In genomic region chr9:74719306-74719705, GRCh38 we compare ENCODE assay signal across 39 cellular contexts.
"Had no signal": no experiment of that assay in that cellular context is flagged by ENCODE, and none has a peak within 500 bp of the region (broad histone marks: within the 10 kb centered on the region; RNA-seq: fewer than 3 reads in every experiment).

No MANE protein-coding gene starts in this region.

- H3K27me3 ChIP-seq: adrenal gland, body of pancreas, brain microvascular endothelial cell, breast epithelium, cardiac muscle cell had no signal

- H3K4me1 ChIP-seq: adrenal gland, body of pancreas, breast epithelium had no signal

- H3K36me3 ChIP-seq: adrenal gland, brain microvascular endothelial cell, breast epithelium, cardiac muscle cell had no signal

- H3K4me1 Mint-ChIP-seq: activated naive CD4-positive, alpha-beta T cell treated with anti-CD3 and anti-CD28 coated beads, Interleukin-2, amount 10 ng/mL, durations not matched to agents 7 days and 5 days; activated naive CD4-positive, alpha-beta T cell treated with anti-CD3 and anti-CD28 coated beads, Interleukin-2, amount 50 U/mL, for 24 hours; activated naive CD8-positive, alpha-beta T cell treated with anti-CD3 and anti-CD28 coated beads for 36 hours; activated naive CD8-positive, alpha-beta T cell treated with anti-CD3 and anti-CD28 coated beads, Interleukin-2, amount 10 ng/mL, durations not matched to agents 7 days and 5 days; activated naive CD8-positive, alpha-beta T cell treated with anti-CD3 and anti-CD28 coated beads, Interleukin-2, amount 50 U/mL, for 24 hours; activated T-helper 17 cell treated with anti-CD3 and anti-CD28 coated beads, Interleukin-2, amount 50 U/mL, for 72 hours; brain; central memory CD8-positive, alpha-beta T cell had no signal

- H3K9me3 ChIP-seq: adrenal gland, body of pancreas, breast epithelium had no signal

- ATAC-seq: activated naive CD4-positive, alpha-beta T cell treated with anti-CD3 and anti-CD28 coated beads, Interleukin-2, amount 50 U/mL, for 72 hours; activated naive CD8-positive, alpha-beta T cell treated with anti-CD3 and anti-CD28 coated beads, Interleukin-2, amount 50 U/mL, for 24 hours; activated T-cell treated with anti-CD3 and anti-CD28 coated beads, Interleukin-2, amount 50 U/mL, for 4 hours; activated T-cell treated with anti-CD3 and anti-CD28 coated beads, Interleukin-2, amount 50 U/mL, for 72 hours; activated T-helper 17 cell treated with anti-CD3 and anti-CD28 coated beads, Interleukin-2, amount 50 U/mL, for 72 hours; body of pancreas had no signal

- DNase-seq: activated effector memory CD4-positive, alpha-beta T cell treated with anti-CD3 and anti-CD28 coated beads, Interleukin-2, amount 50 U/mL, for 16 hours; activated effector memory CD4-positive, alpha-beta T cell treated with Interleukin-2 at 50 U/mL for 16 hours; activated gamma-delta T cell; activated gamma-delta T cell treated with Interleukin-2 at 50 U/mL for 16 hours; activated naive CD4-positive, alpha-beta T cell; activated naive CD4-positive, alpha-beta T cell treated with anti-CD3 and anti-CD28 coated beads for 36 hours; activated naive CD4-positive, alpha-beta T cell treated with anti-CD3 and anti-CD28 coated beads, Interleukin-2, amount 10 ng/mL, durations not matched to agents 7 days and 5 days; activated naive CD4-positive, alpha-beta T cell treated with anti-CD3 and anti-CD28 coated beads, Interleukin-2, amount 50 U/mL, for 16 hours; activated naive CD4-positive, alpha-beta T cell treated with Interleukin-2 at 50 U/mL for 16 hours; activated naive CD8-positive, alpha-beta T cell treated with anti-CD3 and anti-CD28 coated beads for 36 hours; activated naive CD8-positive, alpha-beta T cell treated with anti-CD3 and anti-CD28 coated beads, Interleukin-2, amount 10 ng/mL, durations not matched to agents 7 days and 5 days; activated naive CD8-positive, alpha-beta T cell treated with anti-CD3 and anti-CD28 coated beads, Interleukin-2, amount 50 U/mL, for 24 hours; activated T-cell treated with anti-CD3 and anti-CD28 coated beads, Interleukin-2, amount 50 U/mL, for 24 hours; activated T-cell treated with anti-CD3 and anti-CD28 coated beads, Interleukin-2, amount 50 U/mL, for 4 hours; activated T-cell treated with anti-CD3 and anti-CD28 coated beads, Interleukin-2, amount 50 U/mL, for 48 hours; activated T-cell treated with anti-CD3 and anti-CD28 coated beads, Interleukin-2, amount 50 U/mL, for 72 hours; adrenal gland; amniotic stem cell; amygdala; anterior cingulate cortex; aorta; body of pancreas; brain microvascular endothelial cell; caudate nucleus; central memory CD4-positive, alpha-beta T cell; cerebellar nuclear complex had no signal

- H3K36me3 Mint-ChIP-seq: activated naive CD4-positive, alpha-beta T cell treated with anti-CD3 and anti-CD28 coated beads, Interleukin-2, amount 10 ng/mL, durations not matched to agents 7 days and 5 days; activated naive CD4-positive, alpha-beta T cell treated with anti-CD3 and anti-CD28 coated beads, Interleukin-2, amount 50 U/mL, for 24 hours; activated naive CD4-positive, alpha-beta T cell treated with anti-CD3 and anti-CD28 coated beads, Interleukin-2, amount 50 U/mL, for 72 hours; activated naive CD8-positive, alpha-beta T cell; activated naive CD8-positive, alpha-beta T cell treated with anti-CD3 and anti-CD28 coated beads for 36 hours; activated naive CD8-positive, alpha-beta T cell treated with anti-CD3 and anti-CD28 coated beads, Interleukin-2, amount 10 ng/mL, durations not matched to agents 7 days and 5 days; brain had no signal

- H3K27ac Mint-ChIP-seq: activated naive CD4-positive, alpha-beta T cell treated with anti-CD3 and anti-CD28 coated beads for 36 hours; activated naive CD4-positive, alpha-beta T cell treated with anti-CD3 and anti-CD28 coated beads, Interleukin-2, amount 10 ng/mL, durations not matched to agents 7 days and 5 days; activated naive CD4-positive, alpha-beta T cell treated with anti-CD3 and anti-CD28 coated beads, Interleukin-2, amount 50 U/mL, for 24 hours; activated naive CD4-positive, alpha-beta T cell treated with anti-CD3 and anti-CD28 coated beads, Interleukin-2, amount 50 U/mL, for 72 hours; activated naive CD8-positive, alpha-beta T cell; activated naive CD8-positive, alpha-beta T cell treated with anti-CD3 and anti-CD28 coated beads for 36 hours; activated naive CD8-positive, alpha-beta T cell treated with anti-CD3 and anti-CD28 coated beads, Interleukin-2, amount 10 ng/mL, durations not matched to agents 7 days and 5 days; activated naive CD8-positive, alpha-beta T cell treated with anti-CD3 and anti-CD28 coated beads, Interleukin-2, amount 50 U/mL, for 24 hours; activated T-cell treated with anti-CD3 and anti-CD28 coated beads, Interleukin-2, amount 50 U/mL, for 24 hours; activated T-cell treated with anti-CD3 and anti-CD28 coated beads, Interleukin-2, amount 50 U/mL, for 72 hours; activated T-helper 1 cell treated with anti-CD3 and anti-CD28 coated beads, Interleukin-12 subunit alpha, Interleukin-12 subunit beta, Interleukin-2, Interleukin-4 antibody, amounts not matched to agents 30 ng/mL and 10 ng/mL and 1 ng/mL, durations not matched to agents 14 hours and 24 hours and 36 hours; activated T-helper 17 cell treated with anti-CD3 and anti-CD28 coated beads, Interleukin-2, amount 50 U/mL, for 72 hours; activated T-helper 2 cell treated with anti-CD3 and anti-CD28 coated beads, Interferon-gamma antibody, Interleukin-2, Interleukin-4, amounts not matched to agents 10 μg/mL and 5 μg/mL and 100 μg/mL, durations not matched to agents 14 hours and 24 hours and 36 hours; brain had no signal

- H3K27ac ChIP-seq: adrenal gland, body of pancreas, brain microvascular endothelial cell, breast epithelium, cardiac muscle cell had no signal

- H3K4me3 Mint-ChIP-seq: activated naive CD4-positive, alpha-beta T cell treated with anti-CD3 and anti-CD28 coated beads for 36 hours; activated naive CD4-positive, alpha-beta T cell treated with anti-CD3 and anti-CD28 coated beads, Interleukin-2, amount 10 ng/mL, durations not matched to agents 7 days and 5 days; activated naive CD4-positive, alpha-beta T cell treated with anti-CD3 and anti-CD28 coated beads, Interleukin-2, amount 50 U/mL, for 24 hours; activated naive CD8-positive, alpha-beta T cell; activated naive CD8-positive, alpha-beta T cell treated with anti-CD3 and anti-CD28 coated beads for 36 hours; activated naive CD8-positive, alpha-beta T cell treated with anti-CD3 and anti-CD28 coated beads, Interleukin-2, amount 10 ng/mL, durations not matched to agents 7 days and 5 days; activated naive CD8-positive, alpha-beta T cell treated with anti-CD3 and anti-CD28 coated beads, Interleukin-2, amount 50 U/mL, for 24 hours; activated T-cell treated with anti-CD3 and anti-CD28 coated beads, Interleukin-2, amount 50 U/mL, for 24 hours; activated T-cell treated with anti-CD3 and anti-CD28 coated beads, Interleukin-2, amount 50 U/mL, for 4 hours; activated T-cell treated with anti-CD3 and anti-CD28 coated beads, Interleukin-2, amount 50 U/mL, for 72 hours; activated T-helper 1 cell treated with anti-CD3 and anti-CD28 coated beads, Interleukin-12 subunit alpha, Interleukin-12 subunit beta, Interleukin-2, Interleukin-4 antibody, amounts not matched to agents 30 ng/mL and 10 ng/mL and 1 ng/mL, durations not matched to agents 14 hours and 24 hours and 36 hours; activated T-helper 17 cell treated with anti-CD3 and anti-CD28 coated beads, Interleukin-2, amount 50 U/mL, for 72 hours; brain; central memory CD8-positive, alpha-beta T cell had no signal

- H3K9me3 Mint-ChIP-seq: activated naive CD4-positive, alpha-beta T cell treated with anti-CD3 and anti-CD28 coated beads for 36 hours; activated naive CD4-positive, alpha-beta T cell treated with anti-CD3 and anti-CD28 coated beads, Interleukin-2, amount 10 ng/mL, durations not matched to agents 7 days and 5 days; activated naive CD4-positive, alpha-beta T cell treated with anti-CD3 and anti-CD28 coated beads, Interleukin-2, amount 50 U/mL, for 24 hours; activated naive CD4-positive, alpha-beta T cell treated with anti-CD3 and anti-CD28 coated beads, Interleukin-2, amount 50 U/mL, for 72 hours; activated naive CD8-positive, alpha-beta T cell treated with anti-CD3 and anti-CD28 coated beads for 36 hours; activated naive CD8-positive, alpha-beta T cell treated with anti-CD3 and anti-CD28 coated beads, Interleukin-2, amount 10 ng/mL, durations not matched to agents 7 days and 5 days; activated naive CD8-positive, alpha-beta T cell treated with anti-CD3 and anti-CD28 coated beads, Interleukin-2, amount 50 U/mL, for 24 hours; activated T-cell treated with anti-CD3 and anti-CD28 coated beads, Interleukin-2, amount 50 U/mL, for 24 hours; activated T-cell treated with anti-CD3 and anti-CD28 coated beads, Interleukin-2, amount 50 U/mL, for 4 hours; activated T-cell treated with anti-CD3 and anti-CD28 coated beads, Interleukin-2, amount 50 U/mL, for 72 hours; activated T-helper 1 cell treated with anti-CD3 and anti-CD28 coated beads, Interleukin-12 subunit alpha, Interleukin-12 subunit beta, Interleukin-2, Interleukin-4 antibody, amounts not matched to agents 30 ng/mL and 10 ng/mL and 1 ng/mL, durations not matched to agents 14 hours and 24 hours and 36 hours; activated T-helper 17 cell treated with anti-CD3 and anti-CD28 coated beads, Interleukin-2, amount 50 U/mL, for 72 hours; activated T-helper 2 cell treated with anti-CD3 and anti-CD28 coated beads, Interferon-gamma antibody, Interleukin-2, Interleukin-4, amounts not matched to agents 10 μg/mL and 5 μg/mL and 100 μg/mL, durations not matched to agents 14 hours and 24 hours and 36 hours; central memory CD8-positive, alpha-beta T cell had no signal

- FAIRE-seq: astrocyte, bronchial epithelial cell, colon had no signal

- H3K4me3 ChIP-seq: adrenal gland, body of pancreas, breast epithelium, cardiac muscle cell had no signal

- H3K27me3 Mint-ChIP-seq: activated naive CD4-positive, alpha-beta T cell treated with anti-CD3 and anti-CD28 coated beads, Interleukin-2, amount 10 ng/mL, durations not matched to agents 7 days and 5 days; brain had no signal
